22 cellular contexts compared by ENCODE assay signal in the genomic region with DNA sequence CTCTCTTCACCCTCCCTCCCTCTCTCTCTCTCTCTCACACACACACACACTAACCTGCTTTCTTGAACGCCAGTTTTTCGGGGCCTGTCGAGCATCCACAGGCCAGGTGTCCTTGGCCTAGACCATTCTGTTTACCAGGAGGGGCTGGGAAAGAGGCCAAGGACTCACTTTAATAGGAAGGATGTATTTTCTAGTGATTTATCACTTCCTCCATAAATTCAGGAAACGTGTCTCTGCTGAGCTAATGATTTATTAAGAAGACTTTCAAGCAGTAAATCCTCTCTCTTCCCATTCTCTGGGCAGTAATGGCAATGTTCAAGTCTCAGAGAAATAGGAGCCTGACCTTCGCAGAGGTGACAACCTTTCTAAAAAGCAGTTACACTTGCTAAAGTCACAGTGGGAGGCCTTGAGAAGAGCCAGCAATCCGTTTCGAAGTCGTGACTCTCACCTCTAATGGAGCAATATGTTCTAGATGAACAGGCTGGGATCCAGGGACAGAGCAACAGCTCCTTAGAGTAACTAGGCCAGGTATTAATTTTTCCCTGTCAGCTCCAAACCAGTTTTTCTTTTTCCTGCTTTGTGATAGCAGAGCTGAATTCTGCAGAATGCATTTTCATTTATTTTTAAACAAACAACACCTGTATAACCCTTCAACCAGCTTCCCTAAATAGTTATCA.
DNase-seq lines count a peak whose midpoint lies in the region; ATAC-seq, FAIRE-seq and TF ChIP-seq lines count a peak whose summit lies in the region.
"Had no signal": no experiment of that assay in that cellular context is flagged by ENCODE, and none has a peak within 500 bp of the region (broad histone marks: within the 10 kb centered on the region; RNA-seq: fewer than 3 reads in every experiment).

No MANE protein-coding gene starts in this region.

- intact Hi-C loops in pancreas (cut with DNase I), result no loop called here

- no peaks in the 10 kb centered on the region for H3F3A ChIP-seq in GM23248 (ENCODE audit: insufficient read depth)

- H3K27ac Mint-ChIP-seq in endodermal cell, result no peak overlapping the region
- H3K27ac Mint-ChIP-seq in natural killer cell treated with Interleukin-12 subunit alpha and Interleukin-12 subunit beta and Interleukin-15 and Interleukin-18, amount 100 ng/mL, for 72 hours, result no peak overlapping the region
- H3K27ac Mint-ChIP-seq: CD8-positive, alpha-beta memory T cell; HFFc6; T-cell had no signal

- H3K9ac ChIP-seq in endodermal cell (ENCODE audit: extremely low read depth, low read length, poor library complexity, severe bottlenecking), result no peak overlapping the region
- no peak overlapping the region for H3K9ac ChIP-seq in GM23248
- H3K9ac ChIP-seq: KMS-11, SK-N-SH had no signal

- H3K27me3 Mint-ChIP-seq in endodermal cell (ENCODE audit: insufficient read depth), result peaks cover 5% of the 10 kb centered on the region
- H3K27me3 Mint-ChIP-seq in natural killer cell treated with Interleukin-12 subunit alpha and Interleukin-12 subunit beta and Interleukin-15 and Interleukin-18, amount 100 ng/mL, for 72 hours, result no peaks in the 10 kb centered on the region
- H3K27me3 Mint-ChIP-seq: CD8-positive, alpha-beta memory T cell; T-cell had no signal

- peak; percentile 69 to 85 (median 73) for ATAC-seq in pancreas
- ATAC-seq in GM21390 (IDR thresholded peaks at IDR 0.05; ENCODE audit: unreplicated experiment), result no peak
- no peak for ATAC-seq in HG02973 (IDR thresholded peaks at IDR 0.05; ENCODE audit: unreplicated experiment)
- ATAC-seq in natural killer cell treated with Interleukin-12 subunit alpha and Interleukin-12 subunit beta and Interleukin-15 and Interleukin-18, amount 100 ng/mL, for 72 hours, result no peak
- ATAC-seq: T-cell had no signal

- H3K4me3 Mint-ChIP-seq in endodermal cell, result no peak overlapping the region
- no peak overlapping the region for H3K4me3 Mint-ChIP-seq in natural killer cell treated with Interleukin-12 subunit alpha and Interleukin-12 subunit beta and Interleukin-15 and Interleukin-18, amount 100 ng/mL, for 72 hours
- H3K4me3 Mint-ChIP-seq: HFFc6, T-cell had no signal

- H3K4me3 ChIP-seq in endodermal cell (ENCODE audit: low read length) (no peak overlapping the region), pancreas (no peak overlapping the region), GM23248 (no peak overlapping the region)

- no peaks in the 10 kb centered on the region for H3K9me2 ChIP-seq in GM23248 (ENCODE audit: insufficient read depth)
- H3K9me2 ChIP-seq: SK-N-SH had no signal

- H3K36me3 ChIP-seq in endodermal cell (ENCODE audit: control insufficient read depth, insufficient read depth, low read length) (no peaks in the 10 kb centered on the region), pancreas (no peaks in the 10 kb centered on the region), GM23248 (ENCODE audit: low read depth) (no peaks in the 10 kb centered on the region)

- no peak for TF ChIP-seq CTCF in endodermal cell (conservative IDR thresholded peaks at IDR 0.05)
- TF ChIP-seq CTCF in pancreas (IDR thresholded peaks at IDR 0.05), result no peak

- no peaks in the 10 kb centered on the region for H4K20me1 ChIP-seq in GM23248 (ENCODE audit: insufficient read depth)

- WGBS in endodermal cell (ENCODE audit: insufficient coverage in 1 of 2, insufficient read length in 1 of 2), 2 experiments, result 40 to 64% methylated on average over 4 to 8 of the region's 8 CpGs
- 18 to 20% methylated on average over 8 of the region's 8 CpGs for WGBS in pancreas, 2 donors
- WGBS in GM23248 (ENCODE audit: low coverage in 1 of 2, low lambda C conversion rate in 2 of 2, missing lambda C conversion rate in 2 of 2), 2 experiments, result 44 to 57% methylated on average over 8 of the region's 8 CpGs

- DNase-seq in COR-L47 (lab: John Stamatoyannopoulos, UW) (peak; percentile 22), NCI-H1105 (lab: John Stamatoyannopoulos, UW) (peak; percentile 14), endodermal cell (peak; percentile 46), pancreas (peak in 2 of 6 donors; percentile 13 to 36), GM23248 (no peak)
- DNase-seq in natural killer cell treated with Interleukin-12 subunit alpha and Interleukin-12 subunit beta and Interleukin-15 and Interleukin-18, amount 100 ng/mL, for 72 hours (ENCODE audit: low spot score), result no peak
- DNase-seq: ACHN; CD8-positive, alpha-beta memory T cell; GF-D8; H7; HFFc6; NCI-H1436; NCI-H2029 treated with DMSO at 0.1 percent for 48 hours; NCI-H2171; NCI-H526 treated with DMSO at 0.1 percent for 48 hours; OCI-M1; SHP77; SK-N-SH; T-cell had no signal

- H3K4me1 ChIP-seq in endodermal cell (ENCODE audit: control insufficient read depth, insufficient read depth, low read length) (no peaks in the 10 kb centered on the region), pancreas (no peaks in the 10 kb centered on the region), GM23248 (ENCODE audit: insufficient read depth) (no peaks in the 10 kb centered on the region)

- H3K27ac ChIP-seq in endodermal cell (ENCODE audit: low read depth, low read length), result no peak overlapping the region
- H3K27ac ChIP-seq in pancreas, result peak overlapping the region in 2 of 4 donors; percentile 46 to 52
- H3K27ac ChIP-seq in GM23248, result no peak overlapping the region
- H3K27ac ChIP-seq: KMS-11 had no signal

- H3K79me2 ChIP-seq in GM23248 (ENCODE audit: insufficient read depth), result no peaks in the 10 kb centered on the region

- peaks cover 8% of the 10 kb centered on the region for H3K9me3 Mint-ChIP-seq in endodermal cell
- peaks cover 5% of the 10 kb centered on the region for H3K9me3 Mint-ChIP-seq in natural killer cell treated with Interleukin-12 subunit alpha and Interleukin-12 subunit beta and Interleukin-15 and Interleukin-18, amount 100 ng/mL, for 72 hours

- FAIRE-seq in pancreas (lab: Jason Lieb, UNC), result no peak

- in situ Hi-C loops in GM23248 (cut with MboI), result no loop called here

- no peak overlapping the region for H3K4me2 ChIP-seq in GM23248 (ENCODE audit: unreplicated experiment)
- H3K4me2 ChIP-seq: KMS-11, SK-N-SH had no signal

- no peaks in the 10 kb centered on the region for H3K36me3 Mint-ChIP-seq in endodermal cell (ENCODE audit: low read depth)
- H3K36me3 Mint-ChIP-seq in natural killer cell treated with Interleukin-12 subunit alpha and Interleukin-12 subunit beta and Interleukin-15 and Interleukin-18, amount 100 ng/mL, for 72 hours, result no peaks in the 10 kb centered on the region
- H3K36me3 Mint-ChIP-seq: CD8-positive, alpha-beta memory T cell; T-cell had no signal

- H3K9me3 ChIP-seq in endodermal cell (ENCODE audit: control insufficient read depth, low read length) (peaks cover 33% of the 10 kb centered on the region), pancreas (no peaks in the 10 kb centered on the region), GM23248 (ENCODE audit: low read depth) (no peaks in the 10 kb centered on the region)
- H3K9me3 ChIP-seq: SK-N-SH had no signal

- H3K27me3 ChIP-seq in endodermal cell (ENCODE audit: control insufficient read depth, insufficient read depth, low read length, poor library complexity, severe bottlenecking), result no peaks in the 10 kb centered on the region
- no peaks in the 10 kb centered on the region for H3K27me3 ChIP-seq in pancreas
- no peaks in the 10 kb centered on the region for H3K27me3 ChIP-seq in GM23248 (replicated peaks; ENCODE audit: insufficient read depth)

- H2AFZ ChIP-seq in GM23248, result no peak overlapping the region

- H3K4me1 Mint-ChIP-seq in endodermal cell, result peaks cover 15% of the 10 kb centered on the region
- H3K4me1 Mint-ChIP-seq in natural killer cell treated with Interleukin-12 subunit alpha and Interleukin-12 subunit beta and Interleukin-15 and Interleukin-18, amount 100 ng/mL, for 72 hours (ENCODE audit: low read depth in 2 of 2), result no peaks in the 10 kb centered on the region
- H3K4me1 Mint-ChIP-seq: CD8-positive, alpha-beta memory T cell; T-cell had no signal

Comparison
In these comparisons a context has a peak if more than half of its experiments do, and no peak if none do; other contexts are left out.
1. DNase-seq: peak in COR-L47 (single experiment), NCI-H1105 (single experiment) and endodermal cell (single experiment); none in GM23248 (single experiment) and natural killer cell treated with Interleukin-12 subunit alpha and Interleukin-12 subunit beta and Interleukin-15 and Interleukin-18, amount 100 ng/mL, for 72 hours (single experiment).
2. ATAC-seq: peak in pancreas (4 of 4); none in GM21390 (single experiment), HG02973 (single experiment) and natural killer cell treated with Interleukin-12 subunit alpha and Interleukin-12 subunit beta and Interleukin-15 and Interleukin-18, amount 100 ng/mL, for 72 hours (0 of 2).